In genomic region chr1:26476958-26477357, GRCh38 we compare ENCODE assay signal across 15 cellular contexts. TPM values are rescaled to one million over a fixed set of nuclear protein-coding genes. Genes with fewer than 3 reads are reported as not detected.
DNase-seq lines count a peak whose midpoint lies in the region; ATAC-seq and TF ChIP-seq lines count a peak whose summit lies in the region.
"Had no signal": no experiment of that assay in that cellular context is flagged by ENCODE, and none has a peak within 500 bp of the region (broad histone marks: within the 10 kb centered on the region; RNA-seq: fewer than 3 reads in every experiment).

No MANE protein-coding gene starts in this region.

- H3K9me3 Mint-ChIP-seq in naive thymus-derived CD4-positive, alpha-beta T cell: peaks cover 0 to 1% (median 0%) of the 10 kb centered on the region in 11 donors

- H3K27me3 Mint-ChIP-seq in naive thymus-derived CD4-positive, alpha-beta T cell: peaks cover 0 to 2% (median 0%) of the 10 kb centered on the region in 5 donors
- H3K27me3 Mint-ChIP-seq: progenitor cell of endocrine pancreas had no signal

- no peaks in the 10 kb centered on the region for H3K27me3 ChIP-seq in WERI-Rb-1 (ENCODE audit: insufficient read depth, low read depth, severe bottlenecking)
- no peaks in the 10 kb centered on the region for H3K27me3 ChIP-seq in naive thymus-derived CD4-positive, alpha-beta T cell (ENCODE audit: control insufficient read depth in 2 of 2, insufficient read depth in 2 of 2, low read length in 2 of 2)
- H3K27me3 ChIP-seq: BLaER1 had no signal

- peak overlapping the region in 5 of 9 donors; percentile 3 to 69 (median 49) for H3K27ac Mint-ChIP-seq in naive thymus-derived CD4-positive, alpha-beta T cell

- H3K4me3 Mint-ChIP-seq in naive thymus-derived CD4-positive, alpha-beta T cell: no peak overlapping the region

- TF ChIP-seq POLR2A in GM18505 (IDR thresholded peaks at IDR 0.05; ENCODE audit: borderline replicate concordance, extremely low read depth, insufficient read depth, insufficient read length): peak; percentile 31

- peaks cover 16 to 21% of the 10 kb centered on the region in 2 donors for H3K4me1 ChIP-seq in naive thymus-derived CD4-positive, alpha-beta T cell (ENCODE audit: control insufficient read depth in 2 of 2, insufficient read depth in 2 of 2, low read length in 2 of 2)

- H3K27ac ChIP-seq in WERI-Rb-1: peak overlapping the region; percentile 6; the same call in 1 of the 2 replicates
- peak overlapping the region; percentile 2 for H3K27ac ChIP-seq in naive thymus-derived CD4-positive, alpha-beta T cell (ENCODE audit: low read depth, low read length)
- H3K27ac ChIP-seq: BLaER1, skin epidermis had no signal

- no peak overlapping the region for H3K4me3 ChIP-seq in WERI-Rb-1 (ENCODE audit: low read depth, low read length)
- no peak overlapping the region for H3K4me3 ChIP-seq in naive thymus-derived CD4-positive, alpha-beta T cell (ENCODE audit: low read length)
- H3K4me3 ChIP-seq: BLaER1, lung, skin epidermis had no signal

- H3K36me3 ChIP-seq in WERI-Rb-1: peaks cover 73% of the 10 kb centered on the region
- H3K36me3 ChIP-seq in naive thymus-derived CD4-positive, alpha-beta T cell (ENCODE audit: control insufficient read depth in 2 of 3, insufficient read depth in 3 of 3, low read length in 3 of 3): peaks cover 14 to 48% (median 16%) of the 10 kb centered on the region in 3 experiments

- peaks cover 10 to 48% (median 38%) of the 10 kb centered on the region in 7 donors for H3K4me1 Mint-ChIP-seq in naive thymus-derived CD4-positive, alpha-beta T cell

- peaks cover 0 to 42% (median 21%) of the 10 kb centered on the region in 5 donors for H3K36me3 Mint-ChIP-seq in naive thymus-derived CD4-positive, alpha-beta T cell

- DNase-seq in NCI-H82 (lab: John Stamatoyannopoulos, UW): peak; percentile 49
- DNase-seq in NCI-H82 treated with DMSO at 0.1 percent for 48 hours (lab: John Stamatoyannopoulos, UW; ENCODE audit: unreplicated experiment): no peak
- DNase-seq in WERI-Rb-1: no peak
- DNase-seq in naive thymus-derived CD4-positive, alpha-beta T cell: no peak
- DNase-seq in SK-N-DZ (ENCODE audit: low spot score): no peak
- no peak for DNase-seq in 8988T
- DNase-seq: dermis blood vessel endothelial cell, NCI-H2029 treated with DMSO at 0.1 percent for 48 hours, RPMI8226 had no signal

- no peak for TF ChIP-seq CTCF in WERI-Rb-1 (IDR thresholded peaks at IDR 0.05; ENCODE audit: low read depth, low read length)

- H3K9me3 ChIP-seq in WERI-Rb-1 (ENCODE audit: severe bottlenecking): no peaks in the 10 kb centered on the region
- H3K9me3 ChIP-seq in naive thymus-derived CD4-positive, alpha-beta T cell (ENCODE audit: control insufficient read depth in 2 of 3, low read length in 3 of 3): no peaks in the 10 kb centered on the region
- H3K9me3 ChIP-seq: BLaER1 had no signal

- POLR2A ChIA-PET in naive thymus-derived CD4-positive, alpha-beta T cell (lab: Charles Lee): interaction anchor here (0.6 to 1.0 kb wide), 3 partner anchors 24 to 1426 kb away, joined by 3 to 6 read pairs (median 5); no protein-coding TSS in a partner anchor

- intact Hi-C loops in naive thymus-derived CD4-positive, alpha-beta T cell (cut with micrococcal nuclease): no loop called here

- ATAC-seq in GM18505 (IDR thresholded peaks at IDR 0.05; ENCODE audit: unreplicated experiment) (no peak), HG02763 (IDR thresholded peaks at IDR 0.05; ENCODE audit: unreplicated experiment) (no peak)
- ATAC-seq in naive thymus-derived CD4-positive, alpha-beta T cell: no peak

- CTCF ChIA-PET in naive thymus-derived CD4-positive, alpha-beta T cell (lab: Charles Lee): no interaction called here

RNA-seq across cellular contexts. Expression of gene HMGN2, which starts 4.7 kb away (rescaled TPM):
- 100 to 1,000 TPM; 304 to 783 (median 360) TPM for total RNA-seq in naive thymus-derived CD4-positive, alpha-beta T cell
- polyA plus RNA-seq in naive thymus-derived CD4-positive, alpha-beta T cell: 100 to 1,000 TPM; 784 to 901 TPM
- 665 and 667 TPM in 2 replicates for polyA plus RNA-seq in SK-N-DZ (2014; cell fraction: cytosol; rRNA removed)
- 670 and 900 TPM in 2 replicates for polyA plus RNA-seq in SK-N-DZ (2014; cell fraction: nucleus; rRNA removed)

RNA-seq across cellular contexts. Expression of gene DHDDS, which starts 44.8 kb away (rescaled TPM):
- total RNA-seq in naive thymus-derived CD4-positive, alpha-beta T cell: 10 to 100 TPM; 28.1 to 58.9 (median 37.7) TPM
- polyA plus RNA-seq in naive thymus-derived CD4-positive, alpha-beta T cell: 10 to 100 TPM; 20.7 to 23.8 TPM
- polyA plus RNA-seq in SK-N-DZ (2014; cell fraction: cytosol; rRNA removed): 27.6 and 29.4 TPM in 2 replicates
- 16.9 and 21.7 TPM in 2 replicates for polyA plus RNA-seq in SK-N-DZ (2014; cell fraction: nucleus; rRNA removed)

RNA-seq across cellular contexts. Expression of gene RPS6KA1, which starts 52.6 kb away (rescaled TPM):
- total RNA-seq in naive thymus-derived CD4-positive, alpha-beta T cell: 100 to 1,000 TPM in 2 of 5 experiments, 10 to 100 TPM in 3; 53.8 to 205 (median 97.6) TPM
- 100 to 1,000 TPM; 109 to 131 TPM for polyA plus RNA-seq in naive thymus-derived CD4-positive, alpha-beta T cell
- polyA plus RNA-seq in SK-N-DZ (2014; cell fraction: cytosol; rRNA removed): 9.8 and 13.7 TPM in 2 replicates
- polyA plus RNA-seq in SK-N-DZ (2014; cell fraction: nucleus; rRNA removed): 8.9 and 15.9 TPM in 2 replicates
